25 cellular contexts compared by ENCODE assay signal in the genomic region with DNA sequence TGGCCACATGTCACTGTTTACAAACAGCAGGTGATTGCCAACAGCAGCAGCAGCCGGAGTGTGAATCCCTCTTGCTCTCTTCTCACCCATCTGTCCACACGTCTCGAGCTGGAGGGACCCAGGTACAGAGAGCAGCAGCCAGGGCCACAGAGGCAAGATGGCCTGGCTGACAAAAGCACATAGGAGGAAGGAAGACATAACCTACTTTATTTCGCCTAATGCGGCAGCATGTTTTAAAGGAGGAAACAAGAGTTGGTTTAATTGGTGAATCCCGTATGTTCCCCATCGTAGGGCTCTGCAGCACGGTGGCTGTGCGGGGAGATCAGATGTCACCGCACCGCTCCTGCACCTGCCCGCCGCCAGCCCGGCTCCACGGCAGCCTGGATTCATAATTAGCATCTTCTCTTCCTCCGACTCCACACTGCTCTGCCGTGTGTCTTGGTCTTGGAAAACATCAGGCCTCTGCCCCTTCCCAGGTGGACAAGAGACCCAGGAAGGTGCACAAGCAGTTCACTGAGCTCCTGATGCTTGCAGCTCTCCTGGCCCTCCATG.
DNase-seq lines count a peak whose midpoint lies in the region; ATAC-seq, FAIRE-seq and TF ChIP-seq lines count a peak whose summit lies in the region.
"Had no signal": no experiment of that assay in that cellular context is flagged by ENCODE, and none has a peak within 500 bp of the region (broad histone marks: within the 10 kb centered on the region; RNA-seq: fewer than 3 reads in every experiment).

No MANE protein-coding gene starts in this region.

- FAIRE-seq in bronchial epithelial cell (lab: Jason Lieb, UNC), result peak; percentile 36
- FAIRE-seq in H54 (lab: Jason Lieb, UNC), result no peak
- FAIRE-seq: GM19239 had no signal

- no peaks in the 10 kb centered on the region for H3K4me1 ChIP-seq in gastroesophageal sphincter
- H3K4me1 ChIP-seq: transverse colon had no signal

- intact Hi-C loops in dorsolateral prefrontal cortex (cut with DNase I), result no loop called here

- DNase-seq in DMS153 (lab: John Stamatoyannopoulos, UW), result peak; percentile 74
- peak; percentile 62 for DNase-seq in NCI-H1092 (lab: John Stamatoyannopoulos, UW)
- DNase-seq in NCI-H2196 (lab: John Stamatoyannopoulos, UW; ENCODE audit: unreplicated experiment), result peak; percentile 19
- DNase-seq in bronchial epithelial cell (ENCODE audit: low read depth), result no peak
- no peak for DNase-seq in pons (ENCODE audit: low spot score)
- DNase-seq in H54 (ENCODE audit: insufficient read length, low spot score), result no peak
- DNase-seq in dorsolateral prefrontal cortex, result no peak
- DNase-seq: activated T-cell treated with anti-CD3 and anti-CD28 coated beads, Interleukin-2, amount 50 U/mL, for 72 hours; aorta; CD4-positive, CD25-positive, alpha-beta regulatory T cell; cerebellar nuclear complex; DMS53; effector memory CD8-positive, alpha-beta T cell; IMR-90; left colon; midbrain; NCI-H2081 treated with DMSO at 0.1 percent for 48 hours; RPMI8226; stimulated activated CD4-positive, alpha-beta T cell treated with anti-CD3 and anti-CD28 coated beads, Interleukin-4, amount 100 ng/mL, for 4 hours; stimulated activated naive CD8-positive, alpha-beta T cell treated with anti-CD3 and anti-CD28 coated beads, Interleukin-15, amount 100 ng/mL, for 72 hours; T1000; transverse colon had no signal

- TF ChIP-seq CTCF in bronchial epithelial cell (IDR thresholded peaks at IDR 0.05; ENCODE audit: insufficient read depth, low read length, severe bottlenecking), result no peak
- TF ChIP-seq CTCF in gastroesophageal sphincter (IDR thresholded peaks at IDR 0.05), result no peak
- TF ChIP-seq CTCF in dorsolateral prefrontal cortex (IDR thresholded peaks at IDR 0.05 in 54 of 56, conservative IDR thresholded peaks at IDR 0.05 in 2 of 56; ENCODE audit: low read depth in 1 of 56, partially characterized antibody in 56 of 56), result no peak

- TF ChIP-seq EP300 in gastroesophageal sphincter (IDR thresholded peaks at IDR 0.05), result no peak

- 40 to 75% methylated on average over 2 to 13 of the region's 17 CpGs for WGBS in gastroesophageal sphincter (ENCODE audit: low coverage in 1 of 2), 2 donors

- H3K4me3 ChIP-seq in bronchial epithelial cell (ENCODE audit: low read depth, low read length), result no peak overlapping the region
- H3K4me3 ChIP-seq in gastroesophageal sphincter, result no peak overlapping the region
- no peak overlapping the region for H3K4me3 ChIP-seq in dorsolateral prefrontal cortex
- H3K4me3 ChIP-seq: transverse colon had no signal

- H3K27ac ChIP-seq in gastroesophageal sphincter (no peak overlapping the region), dorsolateral prefrontal cortex (no peak overlapping the region)
- H3K27ac ChIP-seq: transverse colon had no signal

- peaks cover 0 to 15% (median 0%) of the 10 kb centered on the region in 3 donors for H3K9me3 ChIP-seq in gastroesophageal sphincter
- H3K9me3 ChIP-seq: transverse colon had no signal

- ATAC-seq in gastroesophageal sphincter, result no peak
- ATAC-seq: activated CD4-positive, CD25-positive, alpha-beta regulatory T cell treated with anti-CD3 and anti-CD28 coated beads, Interleukin-2, amount 50 U/mL, for 24 hours; activated T-cell treated with anti-CD3 and anti-CD28 coated beads, Interleukin-2, amount 50 U/mL, for 72 hours; effector memory CD8-positive, alpha-beta T cell; left colon; stimulated activated naive CD8-positive, alpha-beta T cell treated with anti-CD3 and anti-CD28 coated beads, Interleukin-15, amount 100 ng/mL, for 72 hours had no signal

- TF ChIP-seq POLR2A in H54 (IDR thresholded peaks at IDR 0.05; ENCODE audit: low read depth, low read length) (no peak), gastroesophageal sphincter (IDR thresholded peaks at IDR 0.05) (no peak)

- no peaks in the 10 kb centered on the region for H3K27me3 ChIP-seq in bronchial epithelial cell (ENCODE audit: control insufficient read depth, insufficient read depth, low read length)
- peaks cover 22% of the 10 kb centered on the region for H3K27me3 ChIP-seq in gastroesophageal sphincter
- H3K27me3 ChIP-seq in dorsolateral prefrontal cortex, result peaks cover 0 to 34% (median 9%) of the 10 kb centered on the region in 45 donors
- H3K27me3 ChIP-seq: transverse colon had no signal

- H3K36me3 ChIP-seq in bronchial epithelial cell (ENCODE audit: control insufficient read depth, insufficient read depth, low read length) (no peaks in the 10 kb centered on the region), gastroesophageal sphincter (no peaks in the 10 kb centered on the region)
- H3K36me3 ChIP-seq: transverse colon had no signal

Comparison
In these comparisons a context has a peak if more than half of its experiments do, and no peak if none do; other contexts are left out.
1. DNase-seq: peak in DMS153 (single experiment), NCI-H1092 (single experiment) and NCI-H2196 (single experiment); none in bronchial epithelial cell (single experiment), pons (single experiment), H54 (single experiment) and dorsolateral prefrontal cortex (0 of 10).